In the genomic region with DNA sequence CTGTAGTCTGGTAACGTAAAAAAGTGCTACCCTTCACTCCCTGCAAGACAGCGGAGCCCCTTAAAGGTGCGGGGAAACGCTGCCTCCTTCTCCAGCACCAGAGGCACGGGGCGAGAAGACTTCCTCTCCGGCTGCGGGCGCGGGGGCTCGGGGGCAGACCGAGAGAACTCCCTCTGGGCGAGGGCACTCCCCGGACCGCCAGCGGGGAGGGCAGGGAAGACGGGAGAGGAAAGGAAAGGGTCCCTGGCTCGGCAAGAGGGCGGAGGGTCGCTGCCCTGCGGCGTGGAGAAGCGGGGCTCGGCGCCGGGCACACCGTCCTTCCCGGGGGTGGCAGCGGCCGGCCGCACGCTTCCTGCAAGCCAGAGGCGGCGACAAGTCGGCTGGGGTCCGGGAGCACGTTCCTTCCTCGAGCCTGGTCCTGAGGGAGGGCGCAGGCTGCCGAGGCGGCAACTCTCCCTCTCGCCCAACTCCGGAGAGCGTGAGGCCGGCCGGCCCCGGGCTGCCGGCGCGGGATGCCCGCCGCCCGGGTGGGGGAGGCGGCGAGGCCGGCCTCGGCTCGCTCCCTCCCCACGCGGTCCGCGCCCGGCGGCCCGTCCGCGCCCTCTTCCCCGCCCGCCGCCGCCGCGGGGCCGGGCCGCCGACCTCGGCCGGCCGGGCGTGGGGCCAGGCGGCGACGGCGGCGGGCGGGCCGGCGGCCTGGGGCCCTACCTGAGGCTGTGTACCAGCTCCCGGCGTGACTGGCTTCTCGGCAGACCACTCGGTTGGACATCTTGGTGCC, we compare ENCODE assay signal across 8 cellular contexts. TPM values are rescaled to one million over a fixed set of nuclear protein-coding genes. Genes with fewer than 3 reads are reported as not detected.
DNase-seq lines count a peak whose midpoint lies in the region; ATAC-seq and TF ChIP-seq lines count a peak whose summit lies in the region.

No MANE protein-coding gene starts in this region.

- H3K27me3 ChIP-seq in duodenal mucosa (ENCODE audit: control insufficient read depth in 1 of 2, insufficient read depth in 2 of 2, low read length in 2 of 2): no peaks in the 10 kb centered on the region
- no peaks in the 10 kb centered on the region for H3K27me3 ChIP-seq in lung (ENCODE audit: control insufficient read depth, insufficient read depth)

- in situ Hi-C loops in KBM-7 (cut with MboI; ENCODE audit: low pct_unique_long_range_greater_than_20kb, low sequenced_read_pairs): no loop called here

- no peak for TF ChIP-seq CTCF in lung (IDR thresholded peaks at IDR 0.05; ENCODE audit: control extremely low read depth, extremely low read depth)

- peaks cover 10 to 20% of the 10 kb centered on the region in 2 donors for H3K4me1 ChIP-seq in duodenal mucosa (ENCODE audit: control insufficient read depth in 1 of 2, insufficient read depth in 2 of 2, low read length in 2 of 2)
- H3K4me1 ChIP-seq in lung (ENCODE audit: control insufficient read depth in 2 of 2, insufficient read depth in 2 of 2, low read length in 2 of 2): peaks cover 3 to 17% of the 10 kb centered on the region in 2 donors

- peak overlapping the region; percentile 58 to 67 for H3K9ac ChIP-seq in duodenal mucosa (ENCODE audit: low read depth in 1 of 2, low read length in 2 of 2)

- H3K9me3 ChIP-seq in duodenal mucosa (ENCODE audit: control insufficient read depth in 1 of 2, low read length in 2 of 2): no peaks in the 10 kb centered on the region
- H3K9me3 ChIP-seq in lung (ENCODE audit: control insufficient read depth in 2 of 2, insufficient read depth in 1 of 2, low read length in 1 of 2): no peaks in the 10 kb centered on the region

- ATAC-seq in GM21529 (IDR thresholded peaks at IDR 0.05; ENCODE audit: unreplicated experiment): peak; percentile 31
- ATAC-seq in lung (ENCODE audit: insufficient read depth, low FRiP score): peak; percentile 1

- 0% methylated on average over 75 to 92 of the region's 92 CpGs for WGBS in lung, 2 donors

- no peaks in the 10 kb centered on the region for H3K36me3 ChIP-seq in duodenal mucosa (ENCODE audit: control insufficient read depth in 1 of 2, insufficient read depth in 2 of 2, low read length in 2 of 2)
- no peaks in the 10 kb centered on the region for H3K36me3 ChIP-seq in lung (ENCODE audit: control insufficient read depth in 2 of 2, insufficient read depth in 2 of 2, low read length in 2 of 2)

- H3K4me3 ChIP-seq in duodenal mucosa (ENCODE audit: low read depth in 1 of 2, low read length in 2 of 2) (peak overlapping the region; percentile 74 to 88), lung (peak overlapping the region; percentile 75)

- H3K27ac ChIP-seq in duodenal mucosa (ENCODE audit: low read depth, low read length) (peak overlapping the region; percentile 75), lung (ENCODE audit: low read depth in 1 of 2, low read length in 1 of 2) (peak overlapping the region; percentile 86 to 98)

- DNase-seq in GDM1 (lab: John Stamatoyannopoulos, UW) (peak; percentile 22), KBM-7 (peak; percentile 55), lung (ENCODE audit: low spot score) (peak; percentile 55), cortex of kidney (lab: John Stamatoyannopoulos, UW) (no peak)
- peak; percentile 17 for DNase-seq in activated CD4-positive, alpha-beta T cell treated with anti-CD3 and anti-CD28 coated beads, Interleukin-2, amount 50 U/mL, for 24 hours (ENCODE audit: low read depth in 1 of 2, low spot score in 1 of 2)
- DNase-seq in stimulated activated CD8-positive, alpha-beta memory T cell treated with anti-CD3 and anti-CD28 coated beads, Interleukin-15, amount 100 ng/mL, for 24 hours (ENCODE audit: low read depth): peak; percentile 6

RNA-seq across cellular contexts. Expression of gene MEMO1, which starts 1.1 kb away (rescaled TPM):
- total RNA-seq in lung: 10 to 100 TPM; 30.7 to 33.4 TPM
- polyA plus RNA-seq in lung: 10 to 100 TPM; 31.0 to 38.5 TPM

RNA-seq across cellular contexts. Expression of gene DPY30, which starts 29.9 kb away (rescaled TPM):
- 10 to 100 TPM; 53.8 to 78.2 TPM for total RNA-seq in lung
- 100 to 1,000 TPM in 1 of 2 donors, 10 to 100 TPM in 1; 60.0 to 144 TPM for polyA plus RNA-seq in lung

RNA-seq across cellular contexts. Expression of gene SPAST, which starts 53.7 kb away (rescaled TPM):
- 10 to 100 TPM; 12.8 to 30.5 TPM for total RNA-seq in lung
- polyA plus RNA-seq in lung: 1 to 10 TPM; 4.1 to 6.5 TPM
